ENCODE assay signal across 20 cellular contexts in the genomic region with DNA sequence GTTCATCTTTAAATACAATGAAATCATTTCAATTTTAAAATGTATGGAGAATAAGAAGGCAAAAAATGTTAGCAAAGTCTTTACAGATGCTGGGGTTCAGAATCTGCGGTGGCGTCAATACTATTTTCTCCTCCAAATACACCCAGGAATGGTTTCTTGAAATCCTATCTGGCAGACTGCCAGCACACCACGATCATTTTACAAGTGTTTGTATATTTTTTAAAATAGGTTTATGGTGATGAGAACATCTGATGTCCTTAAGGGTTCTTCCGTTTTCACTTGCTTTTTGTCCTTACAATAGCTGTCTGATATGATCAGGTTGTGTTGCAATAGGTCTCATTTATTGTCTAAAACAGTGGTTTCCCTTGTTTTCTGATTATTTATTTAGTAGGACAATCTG.
DNase-seq lines count a peak whose midpoint lies in the region; ATAC-seq and TF ChIP-seq lines count a peak whose summit lies in the region.
"Had no signal": no experiment of that assay in that cellular context is flagged by ENCODE, and none has a peak within 500 bp of the region (broad histone marks: within the 10 kb centered on the region; RNA-seq: fewer than 3 reads in every experiment).

No MANE protein-coding gene starts in this region.

- ATAC-seq in HG03571 (IDR thresholded peaks at IDR 0.05; ENCODE audit: unreplicated experiment) (no peak), gastroesophageal sphincter (no peak)
- ATAC-seq: A549 had no signal

- TF ChIP-seq CTCF in DOHH2 (IDR thresholded peaks at IDR 0.05; ENCODE audit: low read depth, low read length, poor library complexity, severe bottlenecking) = no peak
- TF ChIP-seq CTCF in LNCaP clone FGC (IDR thresholded peaks at IDR 0.05; ENCODE audit: control insufficient read depth, extremely low read depth, insufficient read depth) = no peak
- no peak for TF ChIP-seq CTCF in gastroesophageal sphincter (IDR thresholded peaks at IDR 0.05)

- H3K79me2 ChIP-seq in DOHH2 (ENCODE audit: control insufficient read depth, low read length) = peaks cover 65% of the 10 kb centered on the region

- TF ChIP-seq POLR2A in gastroesophageal sphincter (IDR thresholded peaks at IDR 0.05) = no peak

- H3K36me3 ChIP-seq in DOHH2 (ENCODE audit: control insufficient read depth, low read length) (peaks cover 72% of the 10 kb centered on the region), gastroesophageal sphincter (no peaks in the 10 kb centered on the region)
- H3K36me3 ChIP-seq: BE2C; BLaER1 treated with 17β-estradiol and CSF1 and Interleukin-3, amounts not matched to agents 10 nM and 100 nM had no signal

- H3K27me3 ChIP-seq in DOHH2 (ENCODE audit: control insufficient read depth, low read length) (no peaks in the 10 kb centered on the region), gastroesophageal sphincter (peaks cover 33% of the 10 kb centered on the region)

- peak overlapping the region; percentile 25; the same call in 1 of the 2 replicates for H3K4me3 ChIP-seq in DOHH2 (ENCODE audit: low read length)
- H3K4me3 ChIP-seq in LNCaP clone FGC (ENCODE audit: low read depth, low read length) = no peak overlapping the region
- no peak overlapping the region for H3K4me3 ChIP-seq in gastroesophageal sphincter
- H3K4me3 ChIP-seq: A549; BLaER1 treated with 17β-estradiol and CSF1 and Interleukin-3, amounts not matched to agents 10 nM and 100 nM; GM23248 had no signal

- H3K4me1 ChIP-seq in DOHH2 (ENCODE audit: control insufficient read depth, low read length) (peaks cover 93% of the 10 kb centered on the region), gastroesophageal sphincter (peaks cover 0 to 12% (median 0%) of the 10 kb centered on the region in 3 donors)
- H3K4me1 ChIP-seq: A549 had no signal

- no peak for TF ChIP-seq EP300 in gastroesophageal sphincter (IDR thresholded peaks at IDR 0.05)

- H3K27ac ChIP-seq in DOHH2 (ENCODE audit: low read depth, low read length) = peak overlapping the region; percentile 98
- no peak overlapping the region for H3K27ac ChIP-seq in gastroesophageal sphincter
- H3K27ac ChIP-seq: A549; BLaER1 treated with 17β-estradiol and CSF1 and Interleukin-3, amounts not matched to agents 10 nM and 100 nM; GM23248 had no signal

- H3K9me2 ChIP-seq in DOHH2 (replicated peaks; ENCODE audit: control insufficient read depth, low read length) = no peaks in the 10 kb centered on the region

- 74 to 75% methylated on average over 4 of the region's 4 CpGs for WGBS in gastroesophageal sphincter (ENCODE audit: low coverage in 1 of 2), 2 donors

- no peaks in the 10 kb centered on the region for H4K20me1 ChIP-seq in DOHH2 (ENCODE audit: control insufficient read depth, insufficient read depth, low read depth, low read length)
- H4K20me1 ChIP-seq: BLaER1 treated with 17β-estradiol and CSF1 and Interleukin-3, amounts not matched to agents 10 nM and 100 nM had no signal

- peak overlapping the region; percentile 29 for H3K4me2 ChIP-seq in DOHH2 (ENCODE audit: low read length)
- H3K4me2 ChIP-seq: A549; BLaER1 treated with 17β-estradiol and CSF1 and Interleukin-3, amounts not matched to agents 10 nM and 100 nM had no signal

- H3F3A ChIP-seq in DOHH2 (ENCODE audit: control insufficient read depth, insufficient read depth) = peaks cover 50% of the 10 kb centered on the region

- H3K9me3 ChIP-seq in DOHH2 (ENCODE audit: control insufficient read depth, insufficient read depth, low read length) = peaks cover 17% of the 10 kb centered on the region
- H3K9me3 ChIP-seq in gastroesophageal sphincter = no peaks in the 10 kb centered on the region
- H3K9me3 ChIP-seq: A549, BE2C had no signal

- DNase-seq in NCI-H345 treated with DMSO at 0.1 percent for 48 hours (lab: John Stamatoyannopoulos, UW; ENCODE audit: unreplicated experiment) = peak; percentile 5
- no peak for DNase-seq in NCI-H345 (lab: John Stamatoyannopoulos, UW)
- peak; percentile 13 for DNase-seq in LNCaP clone FGC (ENCODE audit: low read depth)
- DNase-seq: 8988T; ACHN; AML-193; BE2C; CD4-positive, alpha-beta T cell; CD8-positive, alpha-beta memory T cell; DMS 273 treated with DMSO at 0.1 percent for 48 hours; DMS79; GF-D8; GM23248; H7; HCEC 1CT had no signal
